In the genomic region with DNA sequence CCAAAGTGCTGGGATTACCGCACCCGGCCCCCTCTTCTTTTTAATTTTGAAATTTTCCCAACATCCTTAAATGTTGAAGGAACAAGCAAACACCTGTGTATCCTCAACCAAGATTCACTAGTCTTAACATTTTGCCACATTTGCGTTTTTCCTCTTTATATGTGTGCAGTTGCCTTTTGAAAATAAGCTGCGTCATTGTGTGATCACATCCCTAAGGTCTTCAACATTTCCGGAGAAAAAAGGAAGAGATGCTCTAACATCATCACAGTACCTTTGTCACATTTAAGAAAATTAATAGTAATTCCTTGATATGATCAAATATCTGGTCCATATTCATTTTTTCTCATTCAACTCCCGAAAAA, we compare ENCODE assay signal across 11 cellular contexts. TPM values are rescaled to one million over a fixed set of nuclear protein-coding genes. Genes with fewer than 3 reads are reported as not detected.
DNase-seq lines count a peak whose midpoint lies in the region; ATAC-seq and TF ChIP-seq lines count a peak whose summit lies in the region.
"Had no signal": no experiment of that assay in that cellular context is flagged by ENCODE, and none has a peak within 500 bp of the region (broad histone marks: within the 10 kb centered on the region; RNA-seq: fewer than 3 reads in every experiment).

No MANE protein-coding gene starts in this region.

- H3K9me3 ChIP-seq in SK-N-MC (ENCODE audit: low read depth, low read length) = no peaks in the 10 kb centered on the region
- H3K9me3 ChIP-seq: thyroid gland had no signal

- H3K4me3 Mint-ChIP-seq in activated CD4-positive, alpha-beta T cell treated with anti-CD3 and anti-CD28 coated beads, Interleukin-2, amount 10 ng/mL, durations not matched to agents 7 days and 5 days = peak overlapping the region; percentile 46
- H3K4me3 Mint-ChIP-seq in endothelial cell (ENCODE audit: unreplicated experiment) = peak overlapping the region; percentile 89
- peak overlapping the region; percentile 50 to 59 for H3K4me3 Mint-ChIP-seq in stimulated activated naive B cell treated with anti-CD40 and anti-IgM and Interleukin-4, amounts not matched to agents 10 μg/mL and 1 μg/mL and 100 μg/mL, for 72 hours

- peaks cover 56% of the 10 kb centered on the region for H3K4me1 Mint-ChIP-seq in activated CD4-positive, alpha-beta T cell treated with anti-CD3 and anti-CD28 coated beads, Interleukin-2, amount 10 ng/mL, durations not matched to agents 7 days and 5 days
- peaks cover 62% of the 10 kb centered on the region for H3K4me1 Mint-ChIP-seq in endothelial cell (ENCODE audit: unreplicated experiment)
- H3K4me1 Mint-ChIP-seq in stimulated activated naive B cell treated with anti-CD40 and anti-IgM and Interleukin-4, amounts not matched to agents 10 μg/mL and 1 μg/mL and 100 μg/mL, for 72 hours = peaks cover 34 to 57% of the 10 kb centered on the region in 2 donors

- CTCF ChIA-PET in activated CD4-positive, alpha-beta T cell treated with anti-CD3 and anti-CD28 coated beads, Interleukin-2, amount 10 ng/mL, durations not matched to agents 7 days and 5 days (lab: Charles Lee) = interaction anchor here (0.6 to 2.2 kb wide), 3 partner anchors 273 to 951 kb away, joined by 3 to 9 read pairs (median 5); no protein-coding TSS in a partner anchor

- peak overlapping the region; percentile 81 for H3K9ac ChIP-seq in SK-N-MC (ENCODE audit: insufficient read length)

- DNase-seq in activated CD4-positive, alpha-beta T cell treated with anti-CD3 and anti-CD28 coated beads, Interleukin-2, amount 10 ng/mL, durations not matched to agents 7 days and 5 days = no peak
- no peak for DNase-seq in activated CD4-positive, alpha-beta T cell treated with anti-CD3 and anti-CD28 coated beads, Interleukin-2, amount 50 U/mL, for 1 hour
- no peak for DNase-seq in SK-N-MC (ENCODE audit: low read depth, low spot score)
- no peak for DNase-seq in endothelial cell (ENCODE audit: low spot score)
- DNase-seq in stimulated activated naive B cell treated with anti-CD40 and anti-IgM and Interleukin-4, amounts not matched to agents 10 μg/mL and 1 μg/mL and 100 μg/mL, for 72 hours = no peak
- DNase-seq in NCI-H226 = no peak
- no peak for DNase-seq in T-helper 9 cell
- DNase-seq: ACHN, thyroid gland had no signal

- no peak for TF ChIP-seq CTCF in endothelial cell (IDR thresholded peaks at IDR 0.05; ENCODE audit: unreplicated experiment)

- no peak for ATAC-seq in stimulated activated naive B cell treated with anti-CD40 and anti-IgM and Interleukin-4, amounts not matched to agents 10 μg/mL and 1 μg/mL and 100 μg/mL, for 72 hours (replicated peaks)
- ATAC-seq in GM19351 (IDR thresholded peaks at IDR 0.05; ENCODE audit: unreplicated experiment) = no peak
- ATAC-seq: sciatic nerve had no signal

- H3K27ac Mint-ChIP-seq in activated CD4-positive, alpha-beta T cell treated with anti-CD3 and anti-CD28 coated beads, Interleukin-2, amount 10 ng/mL, durations not matched to agents 7 days and 5 days = peak overlapping the region; percentile 81
- peak overlapping the region; percentile 99 for H3K27ac Mint-ChIP-seq in endothelial cell (ENCODE audit: unreplicated experiment)
- H3K27ac Mint-ChIP-seq in stimulated activated naive B cell treated with anti-CD40 and anti-IgM and Interleukin-4, amounts not matched to agents 10 μg/mL and 1 μg/mL and 100 μg/mL, for 72 hours = peak overlapping the region; percentile 98

- H3K27me3 Mint-ChIP-seq in activated CD4-positive, alpha-beta T cell treated with anti-CD3 and anti-CD28 coated beads, Interleukin-2, amount 10 ng/mL, durations not matched to agents 7 days and 5 days = no peaks in the 10 kb centered on the region
- H3K27me3 Mint-ChIP-seq in endothelial cell (ENCODE audit: unreplicated experiment) = peaks cover 16% of the 10 kb centered on the region
- H3K27me3 Mint-ChIP-seq in stimulated activated naive B cell treated with anti-CD40 and anti-IgM and Interleukin-4, amounts not matched to agents 10 μg/mL and 1 μg/mL and 100 μg/mL, for 72 hours = peaks cover 0 to 4% of the 10 kb centered on the region in 2 donors

- POLR2A ChIA-PET in activated CD4-positive, alpha-beta T cell treated with anti-CD3 and anti-CD28 coated beads, Interleukin-2, amount 10 ng/mL, durations not matched to agents 7 days and 5 days (lab: Charles Lee) = interaction anchor here (0.7 kb wide), 1 partner anchor 758 kb away, joined by 4 read pairs; no protein-coding TSS in a partner anchor

- no peaks in the 10 kb centered on the region for H3K9me3 Mint-ChIP-seq in activated CD4-positive, alpha-beta T cell treated with anti-CD3 and anti-CD28 coated beads, Interleukin-2, amount 10 ng/mL, durations not matched to agents 7 days and 5 days
- H3K9me3 Mint-ChIP-seq in endothelial cell (ENCODE audit: unreplicated experiment) = no peaks in the 10 kb centered on the region
- peaks cover 3 to 7% of the 10 kb centered on the region in 2 donors for H3K9me3 Mint-ChIP-seq in stimulated activated naive B cell treated with anti-CD40 and anti-IgM and Interleukin-4, amounts not matched to agents 10 μg/mL and 1 μg/mL and 100 μg/mL, for 72 hours

- peak overlapping the region; percentile 74 for H3K4me3 ChIP-seq in SK-N-MC
- H3K4me3 ChIP-seq: thyroid gland had no signal

- peaks cover 49% of the 10 kb centered on the region for H3K36me3 Mint-ChIP-seq in activated CD4-positive, alpha-beta T cell treated with anti-CD3 and anti-CD28 coated beads, Interleukin-2, amount 10 ng/mL, durations not matched to agents 7 days and 5 days (ENCODE audit: low read depth)
- H3K36me3 Mint-ChIP-seq in endothelial cell (ENCODE audit: low read depth, unreplicated experiment) = peaks cover 49% of the 10 kb centered on the region
- H3K36me3 Mint-ChIP-seq in stimulated activated naive B cell treated with anti-CD40 and anti-IgM and Interleukin-4, amounts not matched to agents 10 μg/mL and 1 μg/mL and 100 μg/mL, for 72 hours = peaks cover 66 to 78% of the 10 kb centered on the region in 2 donors

- H3K27ac ChIP-seq in SK-N-MC = peak overlapping the region; percentile 99
- H3K27ac ChIP-seq: thyroid gland had no signal

- H3K36me3 ChIP-seq in SK-N-MC (ENCODE audit: insufficient read depth, low read length) = peaks cover 58% of the 10 kb centered on the region
- H3K36me3 ChIP-seq: thyroid gland had no signal

RNA-seq across cellular contexts. Expression of gene FADS2, which starts 7.5 kb away (rescaled TPM):
- total RNA-seq in activated CD4-positive, alpha-beta T cell treated with anti-CD3 and anti-CD28 coated beads, Interleukin-2, amount 10 ng/mL, durations not matched to agents 7 days and 5 days = 100 to 1,000 TPM; 128 to 135 TPM
- total RNA-seq in endothelial cell (ENCODE audit: unreplicated experiment) = 682 TPM

RNA-seq across cellular contexts. Expression of gene FADS1, which starts 18.8 kb away (rescaled TPM):
- 10 to 100 TPM; 25.7 to 27.1 TPM for total RNA-seq in activated CD4-positive, alpha-beta T cell treated with anti-CD3 and anti-CD28 coated beads, Interleukin-2, amount 10 ng/mL, durations not matched to agents 7 days and 5 days
- 102 TPM for total RNA-seq in endothelial cell (ENCODE audit: unreplicated experiment)

RNA-seq across cellular contexts. Expression of gene FEN1, which starts 42.9 kb away (rescaled TPM):
- 100 to 1,000 TPM in 1 of 2 experiments, 10 to 100 TPM in 1; 98.6 to 118 TPM for total RNA-seq in activated CD4-positive, alpha-beta T cell treated with anti-CD3 and anti-CD28 coated beads, Interleukin-2, amount 10 ng/mL, durations not matched to agents 7 days and 5 days
- total RNA-seq in endothelial cell (ENCODE audit: unreplicated experiment) = 22.0 TPM

RNA-seq across cellular contexts. Expression of gene TMEM258, which starts 43.2 kb away (rescaled TPM):
- total RNA-seq in activated CD4-positive, alpha-beta T cell treated with anti-CD3 and anti-CD28 coated beads, Interleukin-2, amount 10 ng/mL, durations not matched to agents 7 days and 5 days = 100 to 1,000 TPM; 154 to 160 TPM
- 125 TPM for total RNA-seq in endothelial cell (ENCODE audit: unreplicated experiment)

RNA-seq across cellular contexts. Expression of gene FADS3, which starts 55.7 kb away (rescaled TPM):
- total RNA-seq in activated CD4-positive, alpha-beta T cell treated with anti-CD3 and anti-CD28 coated beads, Interleukin-2, amount 10 ng/mL, durations not matched to agents 7 days and 5 days = 1 to 10 TPM; 2.9 to 3.7 TPM
- total RNA-seq in endothelial cell (ENCODE audit: unreplicated experiment) = 42.0 TPM
